ENCODE assay signal across 1 cellular context in genomic region chr2:31219131-31219969, GRCh38.
TF ChIP-seq lines count a peak whose summit lies in the region.

No MANE protein-coding gene starts in this region.

TF ChIP-seq in GM12878, 131 proteins besides CTCF, POLR2A, EP300 and RAD21 (continued from another document):
- peak; percentile 12; the same call in 1 of the 2 replicates for TF ChIP-seq ATF2 (IDR thresholded peaks at IDR 0.05; ENCODE audit: low read length)
